Comparison of ENCODE assay signal across 7 cellular contexts in the genomic region with DNA sequence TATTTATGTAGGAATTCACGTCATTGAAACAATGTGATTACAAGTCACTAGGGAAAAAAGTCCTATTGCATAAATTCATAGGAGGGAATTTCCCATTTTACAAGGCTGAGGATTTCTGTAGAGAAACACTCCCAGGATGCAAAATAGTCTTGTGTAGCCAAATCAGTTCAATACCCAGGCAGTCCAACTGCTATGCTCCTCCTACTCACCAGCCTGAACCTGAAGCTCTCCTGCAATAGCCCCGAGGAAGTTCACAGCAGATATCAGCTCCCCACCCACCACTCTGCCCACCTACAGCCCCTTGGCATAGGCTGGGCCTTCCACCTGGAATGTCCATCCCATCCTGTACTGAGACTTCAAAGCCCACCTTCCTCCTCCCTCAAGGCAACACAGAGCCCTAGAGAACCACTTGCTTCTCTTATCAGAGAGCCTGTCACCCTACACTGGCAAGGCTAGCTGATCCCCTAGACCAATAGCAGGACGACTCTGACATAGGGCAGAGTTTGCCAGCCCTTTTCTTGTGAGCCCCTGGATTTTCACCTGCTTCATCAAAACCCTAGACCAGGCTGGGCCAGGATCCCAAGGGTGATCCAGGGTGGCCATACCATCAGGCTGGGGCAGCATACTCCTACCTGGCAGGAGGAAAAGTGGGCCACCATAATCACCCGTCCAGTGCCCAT. TPM values are rescaled to one million over a fixed set of nuclear protein-coding genes. Genes with fewer than 3 reads are reported as not detected.
A peak's percentile ranks its signal among the peaks of the same experiment; 100 is the strongest.
DNase-seq lines count a peak whose midpoint lies in the region; ATAC-seq and TF ChIP-seq lines count a peak whose summit lies in the region.

No MANE protein-coding gene starts in this region.

- DNase-seq in GM10266 (ENCODE audit: extremely low spot score) (peak; percentile 52), NAMALWA (ENCODE audit: low spot score) (peak; percentile 68), cerebellar cortex (ENCODE audit: low spot score) (peak; percentile 36), mucosa of descending colon (peak in 1 of 3 donors; percentile 27), GOT3 (lab: John Stamatoyannopoulos, UW) (no peak)
- no peak for DNase-seq in stimulated activated naive CD4-positive, alpha-beta T cell (lab: John Stamatoyannopoulos, UW)

- H3K4me1 ChIP-seq in mucosa of descending colon (ENCODE audit: low read depth) = peaks cover 18% of the 10 kb centered on the region

- intact Hi-C loops in mucosa of descending colon (cut with DNase I, micrococcal nuclease) = no loop called here

- H3K36me3 ChIP-seq in mucosa of descending colon (ENCODE audit: low read depth) = no peaks in the 10 kb centered on the region

- ATAC-seq in mucosa of descending colon = peak; percentile 7
- ATAC-seq in HG03025 (IDR thresholded peaks at IDR 0.05; ENCODE audit: low FRiP score, unreplicated experiment) = no peak

- H3K9me3 ChIP-seq in mucosa of descending colon = no peaks in the 10 kb centered on the region

- TF ChIP-seq CTCF in GM10266 (IDR thresholded peaks at IDR 0.05; ENCODE audit: control insufficient read depth, insufficient read depth, low read depth, missing control alignments) (no peak), mucosa of descending colon (IDR thresholded peaks at IDR 0.05) (no peak)

- H3K4me3 ChIP-seq in mucosa of descending colon = no peak overlapping the region

RNA-seq across cellular contexts. Expression of gene LSS, which starts 1.5 kb away (rescaled TPM):
- 10 to 100 TPM; 72.6 to 84.8 (median 81.1) TPM for total RNA-seq in mucosa of descending colon

RNA-seq across cellular contexts. Expression of gene SPATC1L, which starts 42.8 kb away (rescaled TPM):
- total RNA-seq in mucosa of descending colon = 10 to 100 TPM in 1 of 3 donors, 1 to 10 TPM in 2; 4.6 to 10.9 (median 4.6) TPM

RNA-seq across cellular contexts. Expression of gene MCM3AP, which starts 58.4 kb away (rescaled TPM):
- 100 to 1,000 TPM in 1 of 3 donors, 10 to 100 TPM in 2; 90.9 to 109 (median 98.1) TPM for total RNA-seq in mucosa of descending colon

RNA-seq across cellular contexts. Expression of gene YBEY, which starts 59.1 kb away (rescaled TPM):
- total RNA-seq in mucosa of descending colon = 10 to 100 TPM; 10.5 to 20.8 (median 17.1) TPM

Comparison
In these comparisons a context has a peak if more than half of its experiments do, and no peak if none do; other contexts are left out.
1. DNase-seq: peak in GM10266 (single experiment), NAMALWA (single experiment) and cerebellar cortex (single experiment); none in stimulated activated naive CD4-positive, alpha-beta T cell (0 of 6) and GOT3 (single experiment).